In the genomic region with DNA sequence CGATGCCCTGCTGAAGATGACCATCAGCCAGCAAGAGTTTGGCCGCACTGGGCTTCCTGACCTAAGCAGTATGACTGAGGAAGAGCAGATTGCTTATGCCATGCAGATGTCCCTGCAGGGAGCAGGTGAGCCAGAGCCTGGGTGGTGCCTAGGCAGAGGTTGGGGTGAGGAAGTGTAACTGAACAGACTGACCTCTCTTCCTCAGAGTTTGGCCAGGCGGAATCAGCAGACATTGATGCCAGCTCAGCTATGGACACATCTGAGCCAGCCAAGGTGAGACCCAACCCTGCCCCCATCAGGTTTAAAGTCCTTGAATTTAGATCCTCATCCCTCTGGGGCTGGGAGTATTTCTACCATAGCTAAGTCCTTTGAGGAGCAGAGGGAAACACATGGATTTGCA, we compare ENCODE assay signal across 18 cellular contexts.
"Had no signal": no experiment of that assay in that cellular context is flagged by ENCODE, and none has a peak within 500 bp of the region (broad histone marks: within the 10 kb centered on the region; RNA-seq: fewer than 3 reads in every experiment).

No MANE protein-coding gene starts in this region.

- H3K27me3 Mint-ChIP-seq: dendritic cell treated with granulocyte-macrophage colony-stimulating factor and Interleukin-4, amounts not matched to agents 40 ng/mL and 50 ng/mL, for 4 days; effector memory CD8-positive, alpha-beta T cell; naive B cell; progenitor cell of endocrine pancreas; stimulated activated naive CD8-positive, alpha-beta T cell treated with anti-CD3 and anti-CD28 coated beads, Interleukin-15, Interleukin-2, amounts not matched to agents 100 ng/mL and 50 ng/mL, for 24 hours had no signal

- H3K4me2 ChIP-seq: smooth muscle cell had no signal

- H3K9me3 ChIP-seq: esophagus squamous epithelium, left ventricle myocardium inferior, testis, tibial nerve, upper lobe of right lung, vagina had no signal

- DNase-seq: effector memory CD8-positive, alpha-beta T cell; esophagus squamous epithelium; foreskin fibroblast; immature natural killer cell; left ventricle myocardium inferior; mesendoderm; naive B cell; right cardiac atrium; stimulated activated CD4-positive, alpha-beta T cell treated with anti-CD3 and anti-CD28 coated beads, Interleukin-2, amount 100 ng/mL, for 48 hours; testis; upper lobe of right lung had no signal

- H3K4me3 ChIP-seq: esophagus squamous epithelium, left ventricle myocardium inferior, smooth muscle cell, testis, tibial nerve, upper lobe of right lung, vagina had no signal

- ATAC-seq: effector memory CD8-positive, alpha-beta T cell; right cardiac atrium; upper lobe of right lung had no signal

- H3K9me3 Mint-ChIP-seq: dendritic cell treated with granulocyte-macrophage colony-stimulating factor and Interleukin-4, amounts not matched to agents 40 ng/mL and 50 ng/mL, for 4 days; effector memory CD8-positive, alpha-beta T cell; immature natural killer cell; naive B cell; nephron; stimulated activated naive CD8-positive, alpha-beta T cell treated with anti-CD3 and anti-CD28 coated beads, Interleukin-15, Interleukin-2, amounts not matched to agents 100 ng/mL and 50 ng/mL, for 24 hours had no signal

- H3K4me3 Mint-ChIP-seq: dendritic cell treated with granulocyte-macrophage colony-stimulating factor and Interleukin-4, amounts not matched to agents 40 ng/mL and 50 ng/mL, for 4 days; effector memory CD8-positive, alpha-beta T cell; immature natural killer cell; nephron; stimulated activated naive CD8-positive, alpha-beta T cell treated with anti-CD3 and anti-CD28 coated beads, Interleukin-15, Interleukin-2, amounts not matched to agents 100 ng/mL and 50 ng/mL, for 24 hours had no signal

- H3K27ac Mint-ChIP-seq: dendritic cell treated with granulocyte-macrophage colony-stimulating factor and Interleukin-4, amounts not matched to agents 40 ng/mL and 50 ng/mL, for 4 days; effector memory CD8-positive, alpha-beta T cell; nephron; progenitor cell of endocrine pancreas; stimulated activated naive CD8-positive, alpha-beta T cell treated with anti-CD3 and anti-CD28 coated beads, Interleukin-15, Interleukin-2, amounts not matched to agents 100 ng/mL and 50 ng/mL, for 24 hours had no signal

- H3K27me3 ChIP-seq: esophagus squamous epithelium, testis, tibial nerve, upper lobe of right lung, vagina had no signal

- H3K4me1 Mint-ChIP-seq: immature natural killer cell, nephron had no signal

- H3K4me1 ChIP-seq: left ventricle myocardium inferior, tibial nerve, upper lobe of right lung, vagina had no signal

- H3K27ac ChIP-seq: left ventricle myocardium inferior, testis, tibial nerve, upper lobe of right lung, vagina had no signal
